20 cellular contexts compared by ENCODE assay signal in genomic region chr4:15194520-15194919, GRCh38.
"Had no signal": no experiment of that assay in that cellular context is flagged by ENCODE, and none has a peak within 500 bp of the region (broad histone marks: within the 10 kb centered on the region; RNA-seq: fewer than 3 reads in every experiment).

No MANE protein-coding gene starts in this region.

- H3K36me3 ChIP-seq: esophagus muscularis mucosa, gastroesophageal sphincter, neutrophil, right atrium auricular region, sigmoid colon had no signal

- H3K9me3 ChIP-seq: esophagus muscularis mucosa, gastroesophageal sphincter, neutrophil, right atrium auricular region, sigmoid colon had no signal

- H3K27ac ChIP-seq: epithelial cell of prostate, esophagus muscularis mucosa, gastroesophageal sphincter, neutrophil, right atrium auricular region, sigmoid colon had no signal

- H3K4me3 ChIP-seq: esophagus muscularis mucosa, gastroesophageal sphincter, right atrium auricular region, sigmoid colon had no signal

- H3K27me3 ChIP-seq: esophagus muscularis mucosa, gastroesophageal sphincter, neutrophil, right atrium auricular region, sigmoid colon had no signal

- ATAC-seq: effector memory CD8-positive, alpha-beta T cell; gastroesophageal sphincter; left colon; left ventricle myocardium superior; naive thymus-derived CD4-positive, alpha-beta T cell had no signal

- DNase-seq: effector memory CD8-positive, alpha-beta T cell; foreskin fibroblast; immature natural killer cell; kidney; left colon; left ventricle myocardium superior; mesendoderm; naive thymus-derived CD4-positive, alpha-beta T cell; nephron progenitor cell; posterior cingulate gyrus; sigmoid colon; small intestine; stimulated activated CD4-positive, alpha-beta T cell treated with anti-CD3 and anti-CD28 coated beads, Interleukin-12 subunit alpha, Interleukin-12 subunit beta, amount 100 ng/mL, for 4 hours; stimulated activated naive CD4-positive, alpha-beta T cell; trophoblast cell had no signal
